Comparison of ENCODE assay signal across 14 cellular contexts in the genomic region with DNA sequence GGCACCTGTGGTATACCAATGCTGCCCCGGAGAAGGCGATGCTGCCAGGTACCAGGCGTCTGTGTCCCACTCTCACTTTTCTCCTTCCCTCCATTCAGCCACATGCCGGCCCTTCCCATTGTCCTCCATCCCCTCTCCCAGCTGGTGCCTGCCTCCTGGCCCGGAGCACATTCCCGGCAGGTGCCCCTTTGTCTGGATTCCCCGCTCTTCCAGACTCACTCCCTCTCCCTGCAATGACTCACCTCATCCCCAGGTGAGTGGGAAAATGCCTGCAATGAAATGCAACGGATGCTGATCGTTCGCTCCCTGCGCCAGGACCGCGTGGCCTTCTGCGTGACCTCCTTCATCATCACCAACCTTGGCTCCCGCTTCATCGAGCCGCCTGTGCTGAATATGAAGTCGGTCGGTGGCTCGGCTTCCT. TPM values are rescaled to one million over a fixed set of nuclear protein-coding genes. Genes with fewer than 3 reads are reported as not detected.
"Had no signal": no experiment of that assay in that cellular context is flagged by ENCODE, and none has a peak within 500 bp of the region (broad histone marks: within the 10 kb centered on the region; RNA-seq: fewer than 3 reads in every experiment).

No MANE protein-coding gene starts in this region.

- H3K36me3 ChIP-seq: heart right ventricle, neutrophil, stomach, thoracic aorta had no signal

- H3K4me3 Mint-ChIP-seq: activated CD4-positive, alpha-beta memory T cell treated with anti-CD3 and anti-CD28 coated beads, Interleukin-2, amount 10 ng/mL, durations not matched to agents 7 days and 5 days had no signal

- H3K27ac Mint-ChIP-seq: activated CD4-positive, alpha-beta memory T cell treated with anti-CD3 and anti-CD28 coated beads, Interleukin-2, amount 10 ng/mL, durations not matched to agents 7 days and 5 days had no signal

- DNase-seq: activated CD4-positive, alpha-beta memory T cell treated with anti-CD3 and anti-CD28 coated beads, Interleukin-2, amount 10 ng/mL, durations not matched to agents 7 days and 5 days; activated CD4-positive, CD25-positive, alpha-beta regulatory T cell treated with anti-CD3 and anti-CD28 coated beads, Interleukin-2, amount 50 U/mL, for 72 hours; activated gamma-delta T cell treated with Interleukin-2 at 50 U/mL for 16 hours; activated T-cell treated with anti-CD3 and anti-CD28 coated beads, Interleukin-2, amount 50 U/mL, for 48 hours; heart right ventricle; kidney glomerular epithelial cell; naive B cell; retina; stimulated activated CD4-positive, alpha-beta T cell treated with anti-CD3 and anti-CD28 coated beads, Interleukin-4, amount 100 ng/mL, for 4 hours; stomach; T-helper 2 cell had no signal

- H3K9me3 Mint-ChIP-seq: activated CD4-positive, alpha-beta memory T cell treated with anti-CD3 and anti-CD28 coated beads, Interleukin-2, amount 10 ng/mL, durations not matched to agents 7 days and 5 days; naive B cell had no signal

- H3K4me1 Mint-ChIP-seq: activated CD4-positive, alpha-beta memory T cell treated with anti-CD3 and anti-CD28 coated beads, Interleukin-2, amount 10 ng/mL, durations not matched to agents 7 days and 5 days had no signal

- H3K36me3 Mint-ChIP-seq: naive B cell had no signal

- H3K27me3 ChIP-seq: stomach had no signal

- H3K9me3 ChIP-seq: heart right ventricle, neutrophil, stomach, thoracic aorta had no signal

- H3K27ac ChIP-seq: heart right ventricle, neutrophil, stomach, thoracic aorta had no signal

- H3K4me3 ChIP-seq: heart right ventricle, stomach, thoracic aorta had no signal

RNA-seq across cellular contexts. Expression of a gene that starts 31.3 kb away (rescaled TPM):
- total RNA-seq: bronchial epithelial cell had no signal
